ENCODE assay signal across 10 cellular contexts in genomic region chr10:97321807-97322195, GRCh38. TPM values are rescaled to one million over a fixed set of nuclear protein-coding genes. Genes with fewer than 3 reads are reported as not detected.
DNase-seq lines count a peak whose midpoint lies in the region; ATAC-seq and TF ChIP-seq lines count a peak whose summit lies in the region.
"Had no signal": no experiment of that assay in that cellular context is flagged by ENCODE, and none has a peak within 500 bp of the region (broad histone marks: within the 10 kb centered on the region; RNA-seq: fewer than 3 reads in every experiment).

No MANE protein-coding gene starts in this region.

- H3K36me3 ChIP-seq in psoas muscle (ENCODE audit: insufficient read depth in 1 of 2, low read depth in 1 of 2) (no peaks in the 10 kb centered on the region), gastrocnemius medialis (no peaks in the 10 kb centered on the region)
- H3K36me3 ChIP-seq in effector memory CD4-positive, alpha-beta T cell (ENCODE audit: control insufficient read depth, insufficient read depth, low read length): no peaks in the 10 kb centered on the region
- H3K36me3 ChIP-seq: ascending aorta had no signal

- intact Hi-C loops in psoas muscle (cut with DNase I) (no loop called here), gastrocnemius medialis (cut with DNase I; ENCODE audit: low total_unique reads) (no loop called here)

- H3K4me3 ChIP-seq in psoas muscle: peak overlapping the region; percentile 91
- H3K4me3 ChIP-seq in effector memory CD4-positive, alpha-beta T cell (ENCODE audit: insufficient read depth, low read depth, low read length, poor library complexity, severe bottlenecking): no peak overlapping the region
- H3K4me3 ChIP-seq in gastrocnemius medialis: peak overlapping the region in 2 of 4 donors; percentile 74 to 76
- H3K4me3 ChIP-seq: A549 had no signal

- WGBS in psoas muscle, 3 donors: 45 to 77% (median 46%) methylated on average over 3 of the region's 3 CpGs

- H3K9me3 ChIP-seq in psoas muscle (no peaks in the 10 kb centered on the region), gastrocnemius medialis (no peaks in the 10 kb centered on the region)
- no peaks in the 10 kb centered on the region for H3K9me3 ChIP-seq in effector memory CD4-positive, alpha-beta T cell (ENCODE audit: control insufficient read depth, low read length)
- H3K9me3 ChIP-seq: A549, ascending aorta had no signal

- H3K27ac ChIP-seq in psoas muscle (no peak overlapping the region), gastrocnemius medialis (no peak overlapping the region)
- no peak overlapping the region for H3K27ac ChIP-seq in effector memory CD4-positive, alpha-beta T cell (ENCODE audit: insufficient read depth, low read length, poor library complexity, severe bottlenecking)
- H3K27ac ChIP-seq: A549, ascending aorta had no signal

- peak; percentile 5 for TF ChIP-seq POLR2A in erythroblast (IDR thresholded peaks at IDR 0.05; ENCODE audit: low read length)
- no peak for TF ChIP-seq POLR2A in gastrocnemius medialis (IDR thresholded peaks at IDR 0.05)

- TF ChIP-seq CTCF in psoas muscle (IDR thresholded peaks at IDR 0.05) (no peak), gastrocnemius medialis (IDR thresholded peaks at IDR 0.05 in 4 of 5, conservative IDR thresholded peaks at IDR 0.05 in 1 of 5) (no peak)

- H3K4me1 ChIP-seq in psoas muscle: peaks cover 9% of the 10 kb centered on the region
- H3K4me1 ChIP-seq in effector memory CD4-positive, alpha-beta T cell (ENCODE audit: control insufficient read depth, insufficient read depth, low read length, poor library complexity, severe bottlenecking): peaks cover 12% of the 10 kb centered on the region
- peaks cover 18 to 19% of the 10 kb centered on the region in 2 donors for H3K4me1 ChIP-seq in gastrocnemius medialis

- ATAC-seq in psoas muscle: no peak
- no peak for ATAC-seq in GM21528 (IDR thresholded peaks at IDR 0.05; ENCODE audit: low FRiP score, unreplicated experiment)
- ATAC-seq in gastrocnemius medialis: no peak
- ATAC-seq: A549 had no signal

- peak; percentile 36 for DNase-seq in NCI-H748 (lab: John Stamatoyannopoulos, UW; ENCODE audit: unreplicated experiment)
- no peak for DNase-seq in NCI-H748 treated with DMSO at 0.1 percent for 48 hours (lab: John Stamatoyannopoulos, UW)
- peak; percentile 78 for DNase-seq in NCI-H2227 (lab: John Stamatoyannopoulos, UW; ENCODE audit: unreplicated experiment)
- DNase-seq in erythroblast (lab: John Stamatoyannopoulos, UW): no peak
- no peak for DNase-seq in psoas muscle
- no peak for DNase-seq in effector memory CD4-positive, alpha-beta T cell
- DNase-seq in gastrocnemius medialis: no peak

- no peaks in the 10 kb centered on the region for H3K27me3 ChIP-seq in psoas muscle (ENCODE audit: insufficient read depth in 3 of 3, low read length in 2 of 3)
- H3K27me3 ChIP-seq in effector memory CD4-positive, alpha-beta T cell (replicated peaks; ENCODE audit: control insufficient read depth, insufficient read depth, low read length, poor library complexity, severe bottlenecking): no peaks in the 10 kb centered on the region
- H3K27me3 ChIP-seq in gastrocnemius medialis: no peaks in the 10 kb centered on the region
- H3K27me3 ChIP-seq: ascending aorta had no signal

- in situ Hi-C loops in gastrocnemius medialis (cut with MboI; ENCODE audit: low sequenced_read_pairs in 4 of 4): no loop called here

RNA-seq across cellular contexts. Expression of gene FRAT1, which starts 2.7 kb away (rescaled TPM):
- total RNA-seq in psoas muscle (1 to 10 TPM; 1.2 to 3.4 (median 2.7) TPM), gastrocnemius medialis (1 to 10 TPM; 1.7 to 7.6 (median 3.2) TPM)
- polyA plus RNA-seq in psoas muscle: 1 to 10 TPM in 2 of 3 donors, under 1 TPM in 1; 0.61 to 3.9 (median 1.6) TPM

RNA-seq across cellular contexts. Expression of gene FRAT2, which starts 12.7 kb away (rescaled TPM):
- total RNA-seq in psoas muscle (10 to 100 TPM in 1 of 4 donors, 1 to 10 TPM in 3; 5.3 to 11.1 (median 6.6) TPM), gastrocnemius medialis (10 to 100 TPM in 3 of 4 donors, 1 to 10 TPM in 1; 9.3 to 28.7 (median 20.5) TPM)
- 10 to 100 TPM in 2 of 3 donors, 1 to 10 TPM in 1; 3.2 to 28.4 (median 12.4) TPM for polyA plus RNA-seq in psoas muscle

RNA-seq across cellular contexts. Expression of gene ARHGAP19, which starts 29.4 kb away (rescaled TPM):
- total RNA-seq in psoas muscle (1 to 10 TPM; 1.2 to 3.9 (median 1.8) TPM), gastrocnemius medialis (10 to 100 TPM in 1 of 4 donors, 1 to 10 TPM in 3; 1.7 to 12.3 (median 2.4) TPM)
- polyA plus RNA-seq in psoas muscle: 1 to 10 TPM in 1 of 3 donors, under 1 TPM in 2; 0.77 to 1.8 (median 0.94) TPM

Comparison
In these comparisons a context has a peak if more than half of its experiments do, and no peak if none do; other contexts are left out.
1. DNase-seq: peak in NCI-H748 (single experiment) and NCI-H2227 (single experiment); none in NCI-H748 treated with DMSO at 0.1 percent for 48 hours (single experiment), erythroblast (0 of 2), psoas muscle (0 of 2), effector memory CD4-positive, alpha-beta T cell (0 of 3) and gastrocnemius medialis (0 of 2).